In genomic region chr2:43032894-43033270, GRCh38 we compare ENCODE assay signal across 1 cellular context.
TF ChIP-seq lines count a peak whose summit lies in the region.

No MANE protein-coding gene starts in this region.

TF ChIP-seq in GM23338, 12 proteins besides CTCF, POLR2A, EP300 and RAD21 (continued from another document):
- TF ChIP-seq ZNF462 (CRISPR knock-in tag; IDR thresholded peaks at IDR 0.05), result no peak
